In genomic region chr1:219120625-219121544, GRCh38 we compare ENCODE assay signal across 9 cellular contexts. TPM values are rescaled to one million over a fixed set of nuclear protein-coding genes. Genes with fewer than 3 reads are reported as not detected.
DNase-seq lines count a peak whose midpoint lies in the region; ATAC-seq and TF ChIP-seq lines count a peak whose summit lies in the region.
"Had no signal": no experiment of that assay in that cellular context is flagged by ENCODE, and none has a peak within 500 bp of the region (broad histone marks: within the 10 kb centered on the region; RNA-seq: fewer than 3 reads in every experiment).

No MANE protein-coding gene starts in this region.

- no CpG with 5 or more reads among the region's 6 CpGs for WGBS in mesendoderm (ENCODE audit: extremely low coverage, insufficient coverage, low lambda C conversion rate)

- DNase-seq in Right ventricle myocardium inferior (ENCODE audit: missing footprints) (no peak), cardiac septum (ENCODE audit: low spot score) (no peak), astrocyte of the spinal cord (ENCODE audit: low read depth, low spot score) (peak; percentile 91), inferior parietal cortex (ENCODE audit: extremely low spot score) (peak; percentile 32), uterus (peak; percentile 59 to 79), DMS79 treated with DMSO at 0.1 percent for 48 hours (lab: John Stamatoyannopoulos, UW) (no peak), mesendoderm (no peak), head of caudate nucleus (no peak)
- DNase-seq: activated CD8-positive, alpha-beta memory T cell treated with anti-CD3 and anti-CD28 coated beads, Interleukin-2, amount 50 U/mL, for 48 hours had no signal

- H3K4ac ChIP-seq in mesendoderm (ENCODE audit: low read depth, low read length) = no peak overlapping the region

- H3K27ac ChIP-seq in uterus = peak overlapping the region in 1 of 2 donors; percentile 34
- no peak overlapping the region for H3K27ac ChIP-seq in mesendoderm (ENCODE audit: low read depth, low read length)

- H3K4me1 ChIP-seq in uterus (no peaks in the 10 kb centered on the region), mesendoderm (ENCODE audit: control insufficient read depth, low read depth, low read length) (no peaks in the 10 kb centered on the region)

- in situ Hi-C loops in astrocyte of the spinal cord (cut with HindIII; ENCODE audit: low sequenced_read_pairs) = no loop called here

- no peak overlapping the region for H3K4me2 ChIP-seq in mesendoderm (ENCODE audit: low read length)

- H2BK15ac ChIP-seq in mesendoderm (replicated peaks; ENCODE audit: low read depth) = no peak overlapping the region

- H3K18ac ChIP-seq in mesendoderm (ENCODE audit: low read length) = no peak overlapping the region

- H3K27me3 ChIP-seq in uterus (no peaks in the 10 kb centered on the region), mesendoderm (ENCODE audit: insufficient read depth, low read length, poor library complexity) (no peaks in the 10 kb centered on the region)

- H4K5ac ChIP-seq in mesendoderm (ENCODE audit: low read length) = no peak overlapping the region

- H3K79me1 ChIP-seq in mesendoderm (ENCODE audit: low read length) = no peaks in the 10 kb centered on the region

- H3K23ac ChIP-seq in mesendoderm (ENCODE audit: low read length) = no peak overlapping the region

- no peak overlapping the region for H2BK5ac ChIP-seq in mesendoderm (ENCODE audit: low read length)

- no peaks in the 10 kb centered on the region for H3K36me3 ChIP-seq in uterus
- H3K36me3 ChIP-seq in mesendoderm (ENCODE audit: control insufficient read depth, insufficient read depth, low read length) = no peaks in the 10 kb centered on the region

- no peak overlapping the region for H2BK120ac ChIP-seq in mesendoderm (ENCODE audit: low read depth, low read length)

- no peak for TF ChIP-seq POLR2A in uterus (IDR thresholded peaks at IDR 0.05)

- TF ChIP-seq CTCF in astrocyte of the spinal cord (IDR thresholded peaks at IDR 0.05; ENCODE audit: low read depth, low read length) = no peak
- no peak for TF ChIP-seq CTCF in uterus (IDR thresholded peaks at IDR 0.05)

- no peak overlapping the region for H2AK5ac ChIP-seq in mesendoderm (ENCODE audit: low read length)

- peak; percentile 92 for ATAC-seq in Right ventricle myocardium inferior

- H3K4me3 ChIP-seq in astrocyte of the spinal cord (ENCODE audit: low read depth, low read length) (no peak overlapping the region), uterus (no peak overlapping the region), mesendoderm (ENCODE audit: low read length) (no peak overlapping the region)

- H3K79me2 ChIP-seq in mesendoderm (ENCODE audit: control insufficient read depth, insufficient read depth, low read length) = no peaks in the 10 kb centered on the region

- no peak overlapping the region for H3K9ac ChIP-seq in mesendoderm (ENCODE audit: low read length)

- intact Hi-C loops in Right ventricle myocardium inferior (cut with DNase I) (no loop called here), cardiac septum (cut with DNase I) (no loop called here), uterus (cut with DNase I; ENCODE audit: low total_unique reads) (no loop called here), head of caudate nucleus (cut with DNase I) (no loop called here)

- no peak overlapping the region for H3K56ac ChIP-seq in mesendoderm (ENCODE audit: low read length)

- H3K9me3 ChIP-seq in uterus = no peaks in the 10 kb centered on the region

- H4K8ac ChIP-seq in mesendoderm (ENCODE audit: low read depth, low read length) = no peak overlapping the region

RNA-seq across cellular contexts. Expression of gene LYPLAL1, which starts 52.8 kb away (rescaled TPM):
- total RNA-seq in Right ventricle myocardium inferior = 68.7 TPM
- 99.4 TPM for total RNA-seq in cardiac septum
- 10 to 100 TPM; 25.6 to 64.9 (median 49.9) TPM for total RNA-seq in uterus
- 17.7 TPM for polyA plus RNA-seq in mesendoderm (2013, experiment 1 of 2)
- 17.4 TPM for polyA plus RNA-seq in mesendoderm (2013, experiment 2 of 2)

Comparison
In these comparisons a context has a peak if more than half of its experiments do, and no peak if none do; other contexts are left out.
1. DNase-seq: peak in astrocyte of the spinal cord (single experiment), inferior parietal cortex (single experiment) and uterus (2 of 2); none in Right ventricle myocardium inferior (single experiment), cardiac septum (single experiment), DMS79 treated with DMSO at 0.1 percent for 48 hours (single experiment), mesendoderm (single experiment) and head of caudate nucleus (0 of 42).